8 cellular contexts compared by ENCODE assay signal in the genomic region with DNA sequence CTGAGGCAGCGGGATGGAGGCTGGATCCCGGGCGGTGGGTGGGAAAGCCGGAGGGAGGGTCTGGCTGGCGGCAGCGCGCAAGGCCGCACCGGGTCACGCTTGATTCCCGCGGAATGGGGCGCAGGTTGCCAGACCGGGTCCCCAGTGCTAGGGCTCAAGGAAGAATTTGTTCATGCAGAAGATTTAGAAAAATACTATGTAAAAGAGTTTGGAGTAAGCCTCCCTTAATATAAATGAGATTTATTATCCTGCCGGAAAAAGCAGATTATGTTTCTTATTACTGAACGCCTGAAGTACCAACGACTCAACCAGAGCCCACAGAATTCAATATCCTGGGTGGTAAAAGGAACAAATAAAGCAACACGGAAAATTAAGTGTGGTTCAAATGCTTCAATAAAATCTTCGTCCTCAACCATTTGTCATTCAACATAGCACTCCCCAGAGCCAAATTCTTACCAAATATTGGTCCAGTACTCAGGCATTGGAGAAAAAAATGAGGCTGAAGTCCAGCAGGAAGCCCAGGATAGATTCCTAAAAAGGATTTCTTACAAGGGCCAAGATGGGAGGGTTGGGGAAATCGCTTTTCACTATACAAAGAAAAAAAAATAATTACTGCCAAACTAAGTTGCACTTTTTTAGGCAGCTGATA. TPM values are rescaled to one million over a fixed set of nuclear protein-coding genes. Genes with fewer than 3 reads are reported as not detected.
A peak's percentile ranks its signal among the peaks of the same experiment; 100 is the strongest.
DNase-seq lines count a peak whose midpoint lies in the region; ATAC-seq, FAIRE-seq and TF ChIP-seq lines count a peak whose summit lies in the region.

No MANE protein-coding gene starts in this region.

- H3K4me3 ChIP-seq in PC-3 (ENCODE audit: low read length), result peak overlapping the region; percentile 84

- H3K27me3 Mint-ChIP-seq in CD14-positive monocyte (ENCODE audit: low read depth in 3 of 3) (peaks cover 0 to 1% (median 0%) of the 10 kb centered on the region in 3 donors), endothelial cell (ENCODE audit: unreplicated experiment) (peaks cover 4% of the 10 kb centered on the region), osteocyte (ENCODE audit: unreplicated experiment) (no peaks in the 10 kb centered on the region)

- peaks cover 0 to 8% of the 10 kb centered on the region in 2 donors for H3K36me3 Mint-ChIP-seq in CD14-positive monocyte
- H3K36me3 Mint-ChIP-seq in endothelial cell (ENCODE audit: low read depth, unreplicated experiment), result no peaks in the 10 kb centered on the region
- no peaks in the 10 kb centered on the region for H3K36me3 Mint-ChIP-seq in osteocyte (ENCODE audit: unreplicated experiment)

- H3F3A ChIP-seq in PC-3 (ENCODE audit: low read length, unreplicated experiment), result no peaks in the 10 kb centered on the region

- H4K20me1 ChIP-seq in PC-3 (ENCODE audit: low read length), result no peaks in the 10 kb centered on the region

- peak overlapping the region; percentile 88 for H3K4me2 ChIP-seq in PC-3 (ENCODE audit: low read length)

- H3K27ac Mint-ChIP-seq in CD14-positive monocyte (peak overlapping the region; percentile 92 to 99 (median 98)), endothelial cell (ENCODE audit: unreplicated experiment) (peak overlapping the region; percentile 83), osteocyte (ENCODE audit: unreplicated experiment) (peak overlapping the region; percentile 95)

- CTCF ChIA-PET in PC-3 (lab: Charles Lee), result no interaction called here

- H3K9ac ChIP-seq in PC-3 (ENCODE audit: low read length), result peak overlapping the region; percentile 79

- POLR2A ChIA-PET in PC-3 (lab: Charles Lee; ENCODE audit: unreplicated experiment), result no interaction called here

- no peaks in the 10 kb centered on the region for H3K9me2 ChIP-seq in PC-3 (replicated peaks; ENCODE audit: low read length)

- TSS peak; percentile 70 for BruUV-seq in PC-3 (replicated peaks; lab: Mats Ljungman, UMichigan)

- H3K36me3 ChIP-seq in PC-3 (ENCODE audit: low read depth, low read length), result no peaks in the 10 kb centered on the region

- H3K9me3 Mint-ChIP-seq in CD14-positive monocyte (no peaks in the 10 kb centered on the region), endothelial cell (ENCODE audit: unreplicated experiment) (no peaks in the 10 kb centered on the region), osteocyte (ENCODE audit: unreplicated experiment) (no peaks in the 10 kb centered on the region)

- no peaks in the 10 kb centered on the region for H3K27me3 ChIP-seq in PC-3 (ENCODE audit: low read length)

- H3K4me3 Mint-ChIP-seq in CD14-positive monocyte (peak overlapping the region; percentile 79 to 90), endothelial cell (ENCODE audit: unreplicated experiment) (peak overlapping the region; percentile 95), osteocyte (ENCODE audit: unreplicated experiment) (peak overlapping the region; percentile 89)

- DNase-seq in CD14-positive monocyte (ENCODE audit: low spot score) (no peak), PC-3 (peak; percentile 3), endothelial cell (ENCODE audit: low spot score) (no peak), osteocyte (ENCODE audit: extremely low spot score, unreplicated experiment) (no peak), RCC 7860 (ENCODE audit: low spot score) (no peak), NCI-H774 (lab: John Stamatoyannopoulos, UW) (no peak), AG08395 (ENCODE audit: low spot score) (no peak)

- no peaks in the 10 kb centered on the region for H3K9me3 ChIP-seq in PC-3 (ENCODE audit: low read length)

- H3K27ac ChIP-seq in PC-3 (ENCODE audit: low read length), result peak overlapping the region; percentile 29

- TF ChIP-seq CTCF in CD14-positive monocyte (IDR thresholded peaks at IDR 0.05), result no peak
- no peak for TF ChIP-seq CTCF in PC-3 (conservative IDR thresholded peaks at IDR 0.05; ENCODE audit: low read depth, low read length)
- TF ChIP-seq CTCF in endothelial cell (IDR thresholded peaks at IDR 0.05; ENCODE audit: unreplicated experiment), result no peak
- TF ChIP-seq CTCF in osteocyte (IDR thresholded peaks at IDR 0.05), result no peak

- H2AFZ ChIP-seq in PC-3 (ENCODE audit: low read length), result peak overlapping the region; percentile 96

- peaks cover 11% of the 10 kb centered on the region for H3K4me1 Mint-ChIP-seq in CD14-positive monocyte
- H3K4me1 Mint-ChIP-seq in endothelial cell (ENCODE audit: unreplicated experiment), result peaks cover 7% of the 10 kb centered on the region
- peaks cover 14% of the 10 kb centered on the region for H3K4me1 Mint-ChIP-seq in osteocyte (ENCODE audit: unreplicated experiment)

- H3K4me1 ChIP-seq in PC-3 (ENCODE audit: insufficient read depth, low read length), result peaks cover 7% of the 10 kb centered on the region; the same call in 1 of the 2 replicates

- intact Hi-C loops in CD14-positive monocyte (cut with micrococcal nuclease), result loop anchor here in 1 of 2 donors (10.0 kb wide), 1 partner anchor 1093 kb away; a partner anchor contains a TSS
- intact Hi-C loops in PC-3 (cut with micrococcal nuclease), result loop anchor here (5.0 kb wide), 2 partner anchors 106 to 659 kb away; no protein-coding TSS in a partner anchor

- no peak for FAIRE-seq in RCC 7860 (lab: Jason Lieb, UNC)

- no peaks in the 10 kb centered on the region for H3K79me2 ChIP-seq in PC-3 (ENCODE audit: low read length)

- ATAC-seq in GM19467 (IDR thresholded peaks at IDR 0.05; ENCODE audit: unreplicated experiment), result peak; percentile 0
- peak; percentile 3 for ATAC-seq in PC-3

RNA-seq across cellular contexts. Expression of a gene that starts 1.2 kb away (rescaled TPM):
- 1 to 10 TPM; 2.0 to 3.2 TPM for polyA plus RNA-seq in CD14-positive monocyte
- total RNA-seq in PC-3 (2014; rRNA removed) (1.3 and 3.7 TPM in 2 replicates), endothelial cell (ENCODE audit: unreplicated experiment) (4.2 TPM), osteocyte (19.1 and 23.3 TPM in 2 replicates)
